In genomic region chr2:43219383-43220228, GRCh38 we compare ENCODE assay signal across 8 cellular contexts. TPM values are rescaled to one million over a fixed set of nuclear protein-coding genes. Genes with fewer than 3 reads are reported as not detected.
A peak's percentile ranks its signal among the peaks of the same experiment; 100 is the strongest.
DNase-seq lines count a peak whose midpoint lies in the region; ATAC-seq and TF ChIP-seq lines count a peak whose summit lies in the region.

No MANE protein-coding gene starts in this region.

- peaks cover 33% of the 10 kb centered on the region for H3K36me3 Mint-ChIP-seq in activated CD4-positive, alpha-beta memory T cell treated with anti-CD3 and anti-CD28 coated beads for 36 hours

- TSS peak; percentile 84 for BruUV-seq in A673 (replicated peaks; lab: Mats Ljungman, UMichigan)

- DNase-seq in A673 (ENCODE audit: low spot score) (peak; percentile 78), NCI-H524 treated with DMSO at 0.1 percent for 48 hours (lab: John Stamatoyannopoulos, UW) (peak; percentile 14), ecto neural progenitor cell (ENCODE audit: low spot score) (peak; percentile 76), lung (ENCODE audit: low spot score) (peak; percentile 88)
- peak; percentile 89 for DNase-seq in activated CD4-positive, alpha-beta memory T cell treated with anti-CD3 and anti-CD28 coated beads for 36 hours
- peak; percentile 51 for DNase-seq in stimulated activated CD8-positive, alpha-beta memory T cell treated with anti-CD3 and anti-CD28 coated beads, Interleukin-12 subunit alpha, Interleukin-12 subunit beta, amount 100 ng/mL, for 1 hour (ENCODE audit: low read depth)

- H3K4me1 Mint-ChIP-seq in activated CD4-positive, alpha-beta memory T cell treated with anti-CD3 and anti-CD28 coated beads for 36 hours (ENCODE audit: low read depth) = peaks cover 42% of the 10 kb centered on the region

- CTCF ChIA-PET in A673 (lab: Charles Lee) = no interaction called here
- CTCF ChIA-PET in activated CD4-positive, alpha-beta memory T cell treated with anti-CD3 and anti-CD28 coated beads for 36 hours (lab: Charles Lee) = interaction anchor here (1.0 to 13.7 kb wide), 6 partner anchors 9 to 265 kb away, joined by 3 to 269 read pairs (median 31); no protein-coding TSS in a partner anchor

- no peaks in the 10 kb centered on the region for H3K27me3 ChIP-seq in A673 (replicated peaks; ENCODE audit: insufficient read depth, low read depth, low read length, poor library complexity)
- H3K27me3 ChIP-seq in lung (ENCODE audit: control insufficient read depth, insufficient read depth) = no peaks in the 10 kb centered on the region

- H3K4me3 ChIP-seq in A673 (ENCODE audit: low read depth, low read length, poor library complexity, severe bottlenecking) = peak overlapping the region; percentile 41
- H3K4me3 ChIP-seq in lung = peak overlapping the region; percentile 22

- TF ChIP-seq CTCF in A673 (conservative IDR thresholded peaks at IDR 0.05; ENCODE audit: low read depth, low read length) = no peak
- no peak for TF ChIP-seq CTCF in lung (IDR thresholded peaks at IDR 0.05; ENCODE audit: control extremely low read depth, extremely low read depth)

- intact Hi-C loops in A673 (cut with micrococcal nuclease; ENCODE audit: unreplicated experiment) = loop anchor here (5.0 to 10.0 kb wide), 2 partner anchors 197 to 365 kb away; no protein-coding TSS in a partner anchor
- intact Hi-C loops in activated CD4-positive, alpha-beta memory T cell treated with anti-CD3 and anti-CD28 coated beads for 36 hours (cut with micrococcal nuclease) = loop anchor here (1.0 to 2.0 kb wide), 4 partner anchors 10 to 161 kb away; no protein-coding TSS in a partner anchor

- 1 to 2% methylated on average over 33 to 35 of the region's 35 CpGs for WGBS in lung, 2 donors

- ATAC-seq in GM18858 (IDR thresholded peaks at IDR 0.05; ENCODE audit: unreplicated experiment) (peak; percentile 39), HG03060 (IDR thresholded peaks at IDR 0.05; ENCODE audit: low read depth, unreplicated experiment) (peak; percentile 28), lung (ENCODE audit: insufficient read depth, low FRiP score) (peak; percentile 68)

- H3K4me1 ChIP-seq in A673 (ENCODE audit: insufficient read depth, low read length, poor library complexity, severe bottlenecking) = peaks cover 51% of the 10 kb centered on the region
- peaks cover 12 to 16% of the 10 kb centered on the region in 2 donors for H3K4me1 ChIP-seq in lung (ENCODE audit: control insufficient read depth in 2 of 2, insufficient read depth in 2 of 2, low read length in 2 of 2)

- peak overlapping the region; percentile 88 for H3K4me3 Mint-ChIP-seq in activated CD4-positive, alpha-beta memory T cell treated with anti-CD3 and anti-CD28 coated beads for 36 hours

- no peaks in the 10 kb centered on the region for H3K9me3 Mint-ChIP-seq in activated CD4-positive, alpha-beta memory T cell treated with anti-CD3 and anti-CD28 coated beads for 36 hours

- H3K27me3 Mint-ChIP-seq in activated CD4-positive, alpha-beta memory T cell treated with anti-CD3 and anti-CD28 coated beads for 36 hours = no peaks in the 10 kb centered on the region

- POLR2A ChIA-PET in A673 (lab: Charles Lee; ENCODE audit: low non-redundant PET) = interaction anchor here (0.6 to 0.7 kb wide), 2 partner anchors 64 to 94 kb away, joined by 4 to 5 read pairs; no protein-coding TSS in a partner anchor
- POLR2A ChIA-PET in activated CD4-positive, alpha-beta memory T cell treated with anti-CD3 and anti-CD28 coated beads for 36 hours (lab: Charles Lee) = interaction anchor here (0.6 to 13.4 kb wide), 11 partner anchors 7 to 489 kb away, joined by 3 to 283 read pairs (median 7); no protein-coding TSS in a partner anchor

- peak overlapping the region; percentile 95 for H3K27ac Mint-ChIP-seq in activated CD4-positive, alpha-beta memory T cell treated with anti-CD3 and anti-CD28 coated beads for 36 hours

- H3K36me3 ChIP-seq in A673 (ENCODE audit: insufficient read depth, low read length, poor library complexity, severe bottlenecking) = peaks cover 19% of the 10 kb centered on the region
- H3K36me3 ChIP-seq in lung (ENCODE audit: control insufficient read depth in 2 of 2, insufficient read depth in 2 of 2, low read length in 2 of 2) = peaks cover under 1 to 10% of the 10 kb centered on the region in 2 donors

- H3K27ac ChIP-seq in A673 (ENCODE audit: low read depth, low read length, poor library complexity, severe bottlenecking) = peak overlapping the region; percentile 85
- H3K27ac ChIP-seq in lung (ENCODE audit: low read depth in 1 of 2, low read length in 1 of 2) = peak overlapping the region; percentile 91 to 97

- no peaks in the 10 kb centered on the region for H3K9me3 ChIP-seq in A673 (ENCODE audit: low read depth, low read length, poor library complexity, severe bottlenecking)
- no peaks in the 10 kb centered on the region for H3K9me3 ChIP-seq in lung (ENCODE audit: control insufficient read depth in 2 of 2, insufficient read depth in 1 of 2, low read length in 1 of 2)

RNA-seq across cellular contexts. Expression of gene ZFP36L2, which starts 6.8 kb away (rescaled TPM):
- total RNA-seq in A673 (2021) (20.4 and 23.4 TPM in 2 replicates), lung (100 to 1,000 TPM in 1 of 2 donors, 10 to 100 TPM in 1; 63.1 to 110 TPM)
- 10 to 100 TPM; 78.4 to 79.8 TPM for total RNA-seq in activated CD4-positive, alpha-beta memory T cell treated with anti-CD3 and anti-CD28 coated beads for 36 hours
- polyA plus RNA-seq in lung = 10 to 100 TPM; 38.3 to 70.1 TPM

Comparison
In these comparisons a context has a peak if more than half of its experiments do, and no peak if none do; other contexts are left out.
1. Peak in every context shown above with its lines: DNase-seq, ATAC-seq, H3K4me3 ChIP-seq and H3K27ac ChIP-seq.
2. DNase-seq: peak in every context shown above with its lines; median percentile 89 in activated CD4-positive, alpha-beta memory T cell treated with anti-CD3 and anti-CD28 coated beads for 36 hours; 88 in lung; 78 in A673; 76 in ecto neural progenitor cell; 51 in stimulated activated CD8-positive, alpha-beta memory T cell treated with anti-CD3 and anti-CD28 coated beads, Interleukin-12 subunit alpha, Interleukin-12 subunit beta, amount 100 ng/mL, for 1 hour; 14 in NCI-H524 treated with DMSO at 0.1 percent for 48 hours.